1 cellular context compared by ENCODE assay signal in genomic region chr4:13627606-13628301, GRCh38.
TF ChIP-seq lines count a peak whose summit lies in the region.

TSS of gene BOD1L1 (minus strand) at chr4:13627725. CDS start at chr4:13627587, 138 bp downstream.

TF ChIP-seq in K562, 482 proteins besides CTCF, POLR2A, EP300 and RAD21 (continued from another document and continues in another):
- TF ChIP-seq PREB (CRISPR knock-in tag; IDR thresholded peaks at IDR 0.05) (0 out of 2 replicates have a peak, but pooled peaks have one; percentile 17), SP1 (CRISPR knock-in tag; IDR thresholded peaks at IDR 0.05) (peak; percentile 34; the same call in 1 of the 2 replicates), PPARD (CRISPR knock-in tag; IDR thresholded peaks at IDR 0.05) (no peak), TFAP4 (CRISPR knock-in tag; IDR thresholded peaks at IDR 0.05; ENCODE audit: borderline replicate concordance) (peak; percentile 75), HLTF (IDR thresholded peaks at IDR 0.05) (0 out of 2 replicates have a peak, but pooled peaks have one; percentile 62), ETS1 (conservative IDR thresholded peaks at IDR 0.05; ENCODE audit: control insufficient read depth, low read depth, low read length) (peak; percentile 84), COPS2 (conservative IDR thresholded peaks at IDR 0.05) (no peak), TCF3 (CRISPR knock-in tag; IDR thresholded peaks at IDR 0.05) (peak; percentile 33; the same call in 1 of the 2 replicates), ARNT (IDR thresholded peaks at IDR 0.05) (0 out of 4 replicates have a peak, but pooled peaks of 1 of the 2 experiments have one; percentile 17), SMARCC2 (IDR thresholded peaks at IDR 0.05; ENCODE audit: low read depth) (0 out of 2 replicates have a peak, but pooled peaks have one; percentile 43), RFX1 (IDR thresholded peaks at IDR 0.05) (no peak), CHD2 (IDR thresholded peaks at IDR 0.05; ENCODE audit: low read depth, low read length) (peak; percentile 66), SMARCA4 (IDR thresholded peaks at IDR 0.05) (0 out of 2 replicates have a peak, but pooled peaks have one; percentile 48), THAP12 (CRISPR knock-in tag; IDR thresholded peaks at IDR 0.05) (peak; percentile 26; the same call in 1 of the 2 replicates), CTBP1 (IDR thresholded peaks at IDR 0.05; ENCODE audit: borderline replicate concordance) (peak; percentile 71), CXXC5 (CRISPR knock-in tag; IDR thresholded peaks at IDR 0.05) (peak; percentile 90), TBP (optimal IDR thresholded peaks at IDR 0.05; ENCODE audit: low read depth, low read length) (peak; percentile 72), TCF7 (IDR thresholded peaks at IDR 0.05; ENCODE audit: borderline replicate concordance) (no peak), CLOCK (CRISPR knock-in tag; IDR thresholded peaks at IDR 0.05; ENCODE audit: borderline replicate concordance) (no peak), ZBTB33 (CRISPR knock-in tag; IDR thresholded peaks at IDR 0.05) (peak; percentile 17; the same call in 1 of the 2 replicates), FOXK1 (CRISPR knock-in tag; IDR thresholded peaks at IDR 0.05; ENCODE audit: borderline replicate concordance) (peak; percentile 52; the same call in 1 of the 2 replicates), ZNF518B (CRISPR knock-in tag; IDR thresholded peaks at IDR 0.05) (no peak), BHLHE40 (IDR thresholded peaks at IDR 0.05; ENCODE audit: low read length) (peak; percentile 29; the same call in 1 of the 2 replicates), ZC3H11A (IDR thresholded peaks at IDR 0.05; ENCODE audit: low read depth, low read length) (no peak; the same call in 1 of the 2 replicates), ZNF407 (IDR thresholded peaks at IDR 0.05; ENCODE audit: low read depth) (peak; percentile 98), ZNF717 (CRISPR knock-in tag; IDR thresholded peaks at IDR 0.05) (no peak), KLF13 (tag; IDR thresholded peaks at IDR 0.05; ENCODE audit: borderline replicate concordance, low read depth) (0 out of 2 replicates have a peak, but pooled peaks have one; percentile 38), MBD2 (IDR thresholded peaks at IDR 0.05; ENCODE audit: borderline replicate concordance, low read depth) (peak; percentile 71), HMGN3 (IDR thresholded peaks at IDR 0.05; ENCODE audit: borderline replicate concordance, extremely low read depth, insufficient read length, low read depth, low read length) (peak; percentile 87), NFATC3 (IDR thresholded peaks at IDR 0.05) (peak; percentile 34; the same call in 1 of the 2 replicates), KLF16 (IDR thresholded peaks at IDR 0.05) (peak; percentile 79), ELF1 (tag; IDR thresholded peaks at IDR 0.05) (peak; percentile 95)
